In genomic region chr6:15962449-15962764, GRCh38 we compare ENCODE assay signal across 9 cellular contexts.
A peak's percentile ranks its signal among the peaks of the same experiment; 100 is the strongest.
DNase-seq lines count a peak whose midpoint lies in the region; ATAC-seq, FAIRE-seq and TF ChIP-seq lines count a peak whose summit lies in the region.
"Had no signal": no experiment of that assay in that cellular context is flagged by ENCODE, and none has a peak within 500 bp of the region (broad histone marks: within the 10 kb centered on the region; RNA-seq: fewer than 3 reads in every experiment).

No MANE protein-coding gene starts in this region.

- H2AFZ ChIP-seq in GM23338 (peak overlapping the region; percentile 49; the same call in 1 of the 2 replicates), astrocyte (ENCODE audit: low read depth, low read length) (peak overlapping the region; percentile 64)

- DNase-seq in GM23338 (ENCODE audit: low spot score) = peak; percentile 2
- peak; percentile 87 for DNase-seq in astrocyte (ENCODE audit: low read depth)
- no peak for DNase-seq in left lung
- no peak for DNase-seq in DMS79 (lab: John Stamatoyannopoulos, UW)
- DNase-seq in G401 (ENCODE audit: low spot score) = no peak
- DNase-seq in testis = no peak
- DNase-seq: NCI-H2029 treated with DMSO at 0.1 percent for 48 hours had no signal

- peaks cover 18% of the 10 kb centered on the region for H3K9me3 Mint-ChIP-seq in GM23338
- H3K9me3 Mint-ChIP-seq in astrocyte (ENCODE audit: unreplicated experiment) = peaks cover 2% of the 10 kb centered on the region

- H3K9me3 ChIP-seq in BLaER1 treated with 17β-estradiol and CSF1 and Interleukin-3, amounts not matched to agents 10 nM and 100 nM (replicated peaks in 1 of 11) = peaks cover 0 to 14% (median 8%) of the 10 kb centered on the region in 11 experiments; a peak in 10 of 22 replicates
- no peaks in the 10 kb centered on the region for H3K9me3 ChIP-seq in astrocyte (ENCODE audit: insufficient read depth, low read depth, low read length)
- H3K9me3 ChIP-seq in left lung = no peaks in the 10 kb centered on the region
- H3K9me3 ChIP-seq in testis = no peaks in the 10 kb centered on the region

- H3K27me3 ChIP-seq in BLaER1 treated with 17β-estradiol and CSF1 and Interleukin-3, amounts not matched to agents 10 nM and 100 nM = no peaks in the 10 kb centered on the region
- H3K27me3 ChIP-seq in GM23338 (ENCODE audit: insufficient read depth) (no peaks in the 10 kb centered on the region), astrocyte (ENCODE audit: insufficient read depth, low read length) (no peaks in the 10 kb centered on the region), left lung (no peaks in the 10 kb centered on the region), testis (no peaks in the 10 kb centered on the region)

- H3K9ac ChIP-seq in BLaER1 treated with 17β-estradiol and CSF1 and Interleukin-3, amounts not matched to agents 10 nM and 100 nM = no peak overlapping the region
- no peak overlapping the region for H3K9ac ChIP-seq in astrocyte (ENCODE audit: low read length)

- H3K4me3 Mint-ChIP-seq in GM23338 = no peak overlapping the region
- H3K4me3 Mint-ChIP-seq in astrocyte (ENCODE audit: unreplicated experiment) = no peak overlapping the region

- TF ChIP-seq POLR2A in testis (IDR thresholded peaks at IDR 0.05) = no peak

- peak overlapping the region; percentile 5; the same call in 1 of the 2 replicates for H3K27ac Mint-ChIP-seq in GM23338
- H3K27ac Mint-ChIP-seq in astrocyte (ENCODE audit: unreplicated experiment) = peak overlapping the region; percentile 21

- peaks cover 6% of the 10 kb centered on the region for H3K27me3 Mint-ChIP-seq in GM23338 (ENCODE audit: insufficient read depth, low read depth, poor library complexity)
- no peaks in the 10 kb centered on the region for H3K27me3 Mint-ChIP-seq in astrocyte (ENCODE audit: low read depth, unreplicated experiment)

- H3K4me2 ChIP-seq in BLaER1 treated with 17β-estradiol and CSF1 and Interleukin-3, amounts not matched to agents 10 nM and 100 nM = peak overlapping the region in 7 of 11 experiments; percentile 10 to 62 (median 20); a peak in 8 of 22 replicates
- peak overlapping the region; percentile 58; the same call in 1 of the 2 replicates for H3K4me2 ChIP-seq in GM23338
- peak overlapping the region; percentile 46 for H3K4me2 ChIP-seq in astrocyte (ENCODE audit: low read length)

- FAIRE-seq in astrocyte (lab: Jason Lieb, UNC) = no peak

- no peaks in the 10 kb centered on the region for H3F3A ChIP-seq in GM23338 (replicated peaks; ENCODE audit: low read depth)

- 38 to 68% methylated on average over 2 of the region's 2 CpGs for WGBS in testis, 2 donors

- no peaks in the 10 kb centered on the region for H4K20me1 ChIP-seq in BLaER1 treated with 17β-estradiol and CSF1 and Interleukin-3, amounts not matched to agents 10 nM and 100 nM
- H4K20me1 ChIP-seq in GM23338 (replicated peaks; ENCODE audit: insufficient read depth) (no peaks in the 10 kb centered on the region), astrocyte (ENCODE audit: insufficient read depth, low read length) (no peaks in the 10 kb centered on the region)

- no peak for TF ChIP-seq CTCF in GM23338 (conservative IDR thresholded peaks at IDR 0.05; ENCODE audit: low read depth in 2 of 2)
- no peak for TF ChIP-seq CTCF in astrocyte (IDR thresholded peaks at IDR 0.05; ENCODE audit: insufficient read depth, low read depth, low read length)
- TF ChIP-seq CTCF in left lung (IDR thresholded peaks at IDR 0.05) = no peak
- TF ChIP-seq CTCF in testis (IDR thresholded peaks at IDR 0.05) = no peak

- H3K9me2 ChIP-seq in GM23338 (ENCODE audit: insufficient read depth) = peaks cover 24% of the 10 kb centered on the region

- no peaks in the 10 kb centered on the region for H3K36me3 ChIP-seq in BLaER1 treated with 17β-estradiol and CSF1 and Interleukin-3, amounts not matched to agents 10 nM and 100 nM
- H3K36me3 ChIP-seq in GM23338 (ENCODE audit: insufficient read depth) (0 out of 2 replicates have a peak, but pooled peaks cover 4% of the 10 kb centered on the region), astrocyte (ENCODE audit: insufficient read depth, low read length) (no peaks in the 10 kb centered on the region), left lung (no peaks in the 10 kb centered on the region), testis (ENCODE audit: low read depth, missing control alignments) (no peaks in the 10 kb centered on the region)

- H3K79me2 ChIP-seq in GM23338 (replicated peaks; ENCODE audit: insufficient read depth) (no peaks in the 10 kb centered on the region), astrocyte (ENCODE audit: insufficient read depth, low read length) (no peaks in the 10 kb centered on the region)

- intact Hi-C loops in left lung (cut with DNase I) = no loop called here
- intact Hi-C loops in testis (cut with DNase I; ENCODE audit: low total_unique reads) = no loop called here

- peaks cover 25% of the 10 kb centered on the region for H3K4me1 Mint-ChIP-seq in GM23338
- H3K4me1 Mint-ChIP-seq in astrocyte (ENCODE audit: low read depth, unreplicated experiment) = peaks cover 14% of the 10 kb centered on the region

- H3K4me3 ChIP-seq in BLaER1 treated with 17β-estradiol and CSF1 and Interleukin-3, amounts not matched to agents 10 nM and 100 nM = no peak overlapping the region
- no peak overlapping the region for H3K4me3 ChIP-seq in GM23338
- H3K4me3 ChIP-seq in astrocyte (ENCODE audit: insufficient read depth, low read depth, low read length) = no peak overlapping the region
- no peak overlapping the region for H3K4me3 ChIP-seq in left lung
- H3K4me3 ChIP-seq in testis = no peak overlapping the region

- peaks cover 0 to 23% (median 7%) of the 10 kb centered on the region in 10 experiments; a peak in 11 of 20 replicates for H3K4me1 ChIP-seq in BLaER1 treated with 17β-estradiol and CSF1 and Interleukin-3, amounts not matched to agents 10 nM and 100 nM
- peaks cover 23% of the 10 kb centered on the region for H3K4me1 ChIP-seq in GM23338 (ENCODE audit: insufficient read depth)
- H3K4me1 ChIP-seq in astrocyte (ENCODE audit: insufficient read depth, low read length) = peaks cover 6% of the 10 kb centered on the region
- peaks cover 0 to 4% of the 10 kb centered on the region in 2 donors for H3K4me1 ChIP-seq in left lung
- no peaks in the 10 kb centered on the region for H3K4me1 ChIP-seq in testis

- in situ Hi-C loops in G401 (cut with HindIII; ENCODE audit: low sequenced_read_pairs) = no loop called here

- H3K27ac ChIP-seq in BLaER1 treated with 17β-estradiol and CSF1 and Interleukin-3, amounts not matched to agents 10 nM and 100 nM = no peak overlapping the region
- peak overlapping the region; percentile 8; the same call in 1 of the 2 replicates for H3K27ac ChIP-seq in GM23338 (ENCODE audit: low read depth)
- peak overlapping the region; percentile 9 for H3K27ac ChIP-seq in astrocyte (ENCODE audit: low read depth, low read length)
- no peak overlapping the region for H3K27ac ChIP-seq in left lung
- H3K27ac ChIP-seq in testis = no peak overlapping the region

- ATAC-seq in GM23338 = no peak
- ATAC-seq in left lung = peak; percentile 22
- no peak for ATAC-seq in HG03571 (IDR thresholded peaks at IDR 0.05; ENCODE audit: unreplicated experiment)

- H3K36me3 Mint-ChIP-seq in GM23338 (ENCODE audit: low read depth) = peaks cover 19% of the 10 kb centered on the region; the same call in 2 of the 3 replicates
- H3K36me3 Mint-ChIP-seq in astrocyte (ENCODE audit: low read depth, unreplicated experiment) = no peaks in the 10 kb centered on the region

TF ChIP-seq in GM23338, 12 proteins besides CTCF, POLR2A, EP300 and RAD21:
- no peak for TF ChIP-seq JUNB (IDR thresholded peaks at IDR 0.05; ENCODE audit: unreplicated experiment)
- TF ChIP-seq NANOG (IDR thresholded peaks at IDR 0.05; ENCODE audit: borderline replicate concordance) = 0 out of 2 replicates have a peak, but pooled peaks have one; percentile 13

Comparison
In these comparisons a context has a peak if more than half of its experiments do, and no peak if none do; other contexts are left out.
1. H3K27ac ChIP-seq: peak in GM23338 (single experiment) and astrocyte (single experiment); none in BLaER1 treated with 17β-estradiol and CSF1 and Interleukin-3, amounts not matched to agents 10 nM and 100 nM (0 of 11), left lung (0 of 2) and testis (0 of 2).
2. DNase-seq: peak in GM23338 (single experiment) and astrocyte (single experiment); none in left lung (0 of 2), DMS79 (single experiment), G401 (single experiment) and testis (single experiment).
3. Peak in every context shown above with its lines, with median percentiles within 50 percentile points of each other: H3K4me2 ChIP-seq.